1 cellular context compared by ENCODE assay signal in the genomic region with DNA sequence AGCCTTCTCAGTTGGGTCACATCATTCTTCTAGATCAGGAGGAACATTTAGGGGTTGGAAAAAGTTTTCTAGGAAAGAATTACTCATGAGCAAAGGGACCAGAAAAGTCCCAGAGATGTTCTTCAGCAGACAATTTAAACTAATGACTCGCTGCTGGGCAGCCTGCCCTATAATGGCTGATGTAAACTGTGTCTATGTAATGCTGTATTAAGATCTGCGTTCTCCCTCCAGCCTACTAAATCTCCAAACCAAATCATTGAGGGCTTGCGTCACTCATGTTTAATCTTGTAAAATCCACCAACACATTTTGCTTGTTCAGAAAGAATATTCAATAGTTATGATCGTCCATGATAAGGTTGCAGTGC.
TF ChIP-seq lines count a peak whose summit lies in the region.

No MANE protein-coding gene starts in this region.

TF ChIP-seq in GM23338, 12 proteins besides CTCF, POLR2A, EP300 and RAD21 (continued from another document):
- TF ChIP-seq REST (IDR thresholded peaks at IDR 0.05; ENCODE audit: unreplicated experiment) (no peak), EZH2 (IDR thresholded peaks at IDR 0.05; ENCODE audit: low read depth, unreplicated experiment) (no peak), CREB1 (CRISPR knock-in tag; IDR thresholded peaks at IDR 0.05; ENCODE audit: low read depth) (no peak), NANOG (IDR thresholded peaks at IDR 0.05; ENCODE audit: borderline replicate concordance) (no peak)
TF ChIP-seq in GM23338: peak in this region for 0.
